ENCODE assay signal across 32 cellular contexts in the genomic region with DNA sequence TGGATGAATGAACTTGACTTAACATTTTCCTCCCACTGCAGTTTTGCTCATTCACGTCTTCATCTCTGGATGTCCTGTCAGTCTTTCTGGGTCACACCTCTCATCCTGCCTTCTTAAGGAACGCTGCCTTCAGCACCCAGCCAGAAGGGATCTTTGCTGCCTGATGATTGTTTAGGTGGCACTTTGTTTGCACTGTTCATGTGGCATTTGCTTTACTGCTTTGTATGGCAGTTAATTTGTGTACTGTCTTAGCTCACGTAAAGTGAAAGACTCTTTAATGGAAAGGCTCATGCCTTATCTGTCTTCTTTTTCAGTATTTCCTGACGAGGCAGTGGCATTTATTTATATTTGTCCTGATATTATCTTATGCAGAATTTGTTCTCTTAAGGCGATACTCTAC.
"Had no signal": no experiment of that assay in that cellular context is flagged by ENCODE, and none has a peak within 500 bp of the region (broad histone marks: within the 10 kb centered on the region; RNA-seq: fewer than 3 reads in every experiment).

No MANE protein-coding gene starts in this region.

- H3K27ac Mint-ChIP-seq: activated B cell treated with CpG ODN at 0.5 μM for 24 hours; activated CD4-positive, alpha-beta memory T cell treated with anti-CD3 and anti-CD28 coated beads for 36 hours; activated naive CD8-positive, alpha-beta T cell treated with anti-CD3 and anti-CD28 coated beads for 36 hours; activated T-helper 17 cell treated with anti-CD3 and anti-CD28 coated beads, Interleukin-2, amount 50 U/mL, for 72 hours had no signal

- H3K4me3 ChIP-seq: K562, SJCRH30, SK-N-MC had no signal

- DNase-seq: activated B cell treated with CpG ODN at 0.5 μM for 24 hours; activated CD4-positive, alpha-beta memory T cell treated with anti-CD3 and anti-CD28 coated beads for 36 hours; activated CD4-positive, alpha-beta T cell treated with anti-CD3 and anti-CD28 coated beads for 4 hours; activated CD4-positive, alpha-beta T cell treated with anti-CD3 and anti-CD28 coated beads, Interleukin-2, amount 50 U/mL, for 1 hour; activated CD4-positive, CD25-positive, alpha-beta regulatory T cell treated with anti-CD3 and anti-CD28 coated beads, Interleukin-2, amount 50 U/mL, for 72 hours; activated CD8-positive, alpha-beta memory T cell treated with anti-CD3 and anti-CD28 coated beads, Interleukin-2, amount 50 U/mL, for 48 hours; activated effector memory CD4-positive, alpha-beta T cell treated with anti-CD3 and anti-CD28 coated beads, Interleukin-2, amount 50 U/mL, for 16 hours; activated naive CD4-positive, alpha-beta T cell; activated naive CD4-positive, alpha-beta T cell treated with anti-CD3 and anti-CD28 coated beads, Interleukin-2, amount 50 U/mL, for 16 hours; activated naive CD8-positive, alpha-beta T cell treated with anti-CD3 and anti-CD28 coated beads for 36 hours; activated T-cell treated with anti-CD3 and anti-CD28 coated beads, Interleukin-2, amount 50 U/mL, for 48 hours; amniotic stem cell; aorta; brain microvascular endothelial cell; MM.1S; MV-4-11; NCI-H1092; NCI-H1436 treated with DMSO at 0.1 percent for 48 hours; NCI-H1694 treated with DMSO at 0.1 percent for 48 hours; NCI-H2029 treated with DMSO at 0.1 percent for 48 hours; NCI-H2107; NCI-H2171; NCI-H510A; NCI-H526; NCI-H748 treated with DMSO at 0.1 percent for 48 hours; Right ventricle myocardium superior; SJCRH30; T1000 had no signal

- H3K27me3 Mint-ChIP-seq: activated B cell treated with CpG ODN at 0.5 μM for 24 hours; activated CD4-positive, alpha-beta memory T cell treated with anti-CD3 and anti-CD28 coated beads for 36 hours; activated naive CD8-positive, alpha-beta T cell treated with anti-CD3 and anti-CD28 coated beads for 36 hours; activated T-helper 17 cell treated with anti-CD3 and anti-CD28 coated beads, Interleukin-2, amount 50 U/mL, for 72 hours; central memory CD8-positive, alpha-beta T cell had no signal

- H3K9me3 ChIP-seq: SJCRH30 had no signal

- H3K27ac ChIP-seq: brain microvascular endothelial cell, SJCRH30, SK-N-MC had no signal

- ATAC-seq: activated T-helper 17 cell treated with anti-CD3 and anti-CD28 coated beads, Interleukin-2, amount 50 U/mL, for 72 hours; K562 had no signal

- H3K4me3 Mint-ChIP-seq: activated B cell treated with CpG ODN at 0.5 μM for 24 hours; activated CD4-positive, alpha-beta memory T cell treated with anti-CD3 and anti-CD28 coated beads for 36 hours; activated naive CD8-positive, alpha-beta T cell treated with anti-CD3 and anti-CD28 coated beads for 36 hours; activated T-helper 17 cell treated with anti-CD3 and anti-CD28 coated beads, Interleukin-2, amount 50 U/mL, for 72 hours; central memory CD8-positive, alpha-beta T cell had no signal

- H3K9me3 Mint-ChIP-seq: activated B cell treated with CpG ODN at 0.5 μM for 24 hours; activated CD4-positive, alpha-beta memory T cell treated with anti-CD3 and anti-CD28 coated beads for 36 hours; activated naive CD8-positive, alpha-beta T cell treated with anti-CD3 and anti-CD28 coated beads for 36 hours; activated T-helper 17 cell treated with anti-CD3 and anti-CD28 coated beads, Interleukin-2, amount 50 U/mL, for 72 hours; central memory CD8-positive, alpha-beta T cell had no signal

- H3K27me3 ChIP-seq: brain microvascular endothelial cell, SJCRH30 had no signal
